21 cellular contexts compared by ENCODE assay signal in the genomic region with DNA sequence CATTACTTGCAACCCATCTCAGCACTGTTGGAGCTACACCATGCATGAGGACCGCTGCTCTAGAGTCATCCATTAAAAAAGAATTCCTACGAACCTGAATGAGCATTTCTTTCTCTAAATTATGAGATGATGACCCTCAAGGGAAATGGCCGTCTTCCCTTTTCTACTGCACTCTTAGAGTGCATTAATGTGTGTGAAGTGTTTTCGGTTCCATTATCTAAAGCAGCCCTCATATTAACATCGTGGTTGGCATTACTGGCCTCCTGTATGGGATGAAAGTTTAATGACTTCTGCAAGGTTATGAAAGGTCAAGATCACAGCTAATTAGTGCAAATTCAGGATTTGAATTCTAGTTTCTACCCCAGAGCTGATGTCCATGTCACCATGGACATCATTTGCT. TPM values are rescaled to one million over a fixed set of nuclear protein-coding genes. Genes with fewer than 3 reads are reported as not detected.
DNase-seq lines count a peak whose midpoint lies in the region; ATAC-seq and TF ChIP-seq lines count a peak whose summit lies in the region.
"Had no signal": no experiment of that assay in that cellular context is flagged by ENCODE, and none has a peak within 500 bp of the region (broad histone marks: within the 10 kb centered on the region; RNA-seq: fewer than 3 reads in every experiment).

No MANE protein-coding gene starts in this region.

- CTCF ChIA-PET in CD4-positive, alpha-beta T cell (lab: Charles Lee), result interaction anchor here (0.8 to 1.3 kb wide), 2 partner anchors 12 to 43 kb away, joined by 3 to 4 read pairs; no protein-coding TSS in a partner anchor
- CTCF ChIA-PET in Panc1 (lab: Charles Lee), result no interaction called here

- in situ Hi-C loops in Panc1 (cut with HindIII; ENCODE audit: low pct_unique_long_range_greater_than_20kb, low sequenced_read_pairs), result no loop called here

- H3K4me1 Mint-ChIP-seq in CD4-positive, alpha-beta T cell (ENCODE audit: low read depth), result peaks cover 99% of the 10 kb centered on the region
- H3K4me1 Mint-ChIP-seq in endothelial cell (ENCODE audit: unreplicated experiment) (peaks cover 63% of the 10 kb centered on the region), glutamatergic neuron (ENCODE audit: low read depth, unreplicated experiment) (no peaks in the 10 kb centered on the region)

- peaks cover 2% of the 10 kb centered on the region for H3K9me3 Mint-ChIP-seq in CD4-positive, alpha-beta T cell
- no peaks in the 10 kb centered on the region for H3K9me3 Mint-ChIP-seq in endothelial cell (ENCODE audit: unreplicated experiment)
- H3K9me3 Mint-ChIP-seq in glutamatergic neuron (ENCODE audit: unreplicated experiment), result no peaks in the 10 kb centered on the region
- H3K9me3 Mint-ChIP-seq: stimulated activated effector memory CD8-positive, alpha-beta T cell treated with anti-CD3 and anti-CD28 coated beads, Interleukin-12 subunit alpha, Interleukin-12 subunit beta, amount 100 ng/mL, for 72 hours had no signal

- H3K9me3 ChIP-seq in CD4-positive, alpha-beta T cell (ENCODE audit: control insufficient read depth, low read length), result no peaks in the 10 kb centered on the region
- H3K9me3 ChIP-seq in Panc1 (ENCODE audit: control insufficient read depth, insufficient read depth, low read depth, low read length), result no peaks in the 10 kb centered on the region
- peaks cover 3% of the 10 kb centered on the region for H3K9me3 ChIP-seq in WERI-Rb-1 (ENCODE audit: severe bottlenecking)
- H3K9me3 ChIP-seq: tibial nerve had no signal

- peak overlapping the region; percentile 96 for H3K27ac Mint-ChIP-seq in CD4-positive, alpha-beta T cell
- no peak overlapping the region for H3K27ac Mint-ChIP-seq in endothelial cell (ENCODE audit: unreplicated experiment)
- H3K27ac Mint-ChIP-seq in glutamatergic neuron (ENCODE audit: unreplicated experiment), result no peak overlapping the region

- no peak overlapping the region for H3K27ac ChIP-seq in CD4-positive, alpha-beta T cell (ENCODE audit: low read depth, low read length)
- peak overlapping the region; percentile 97 for H3K27ac ChIP-seq in Panc1 (ENCODE audit: low read length)
- H3K27ac ChIP-seq in WERI-Rb-1, result no peak overlapping the region

- DNase-seq in CD4-positive, alpha-beta T cell, result no peak
- DNase-seq in DMS79 treated with DMSO at 0.1 percent for 48 hours (lab: John Stamatoyannopoulos, UW), result peak; percentile 95
- DNase-seq in Panc1 (ENCODE audit: low read depth, low spot score), result no peak
- DNase-seq in endothelial cell (ENCODE audit: low spot score), result no peak
- no peak for DNase-seq in glutamatergic neuron
- no peak for DNase-seq in WERI-Rb-1
- DNase-seq: activated CD4-positive, alpha-beta T cell treated with anti-CD3 and anti-CD28 coated beads for 48 hours; activated CD8-positive, alpha-beta memory T cell treated with anti-CD3 and anti-CD28 coated beads, Interleukin-2, amount 50 U/mL, for 4 hours; aorta; cerebellar nuclear complex; COR-L47; foreskin melanocyte; hypothalamus; Kasumi-1; NCI-H2081; small intestine; stimulated activated CD4-positive, alpha-beta T cell treated with anti-CD3 and anti-CD28 coated beads, Interleukin-2, amount 100 ng/mL, for 24 hours; T-helper 1 cell had no signal

- TF ChIP-seq CTCF in CD4-positive, alpha-beta T cell (IDR thresholded peaks at IDR 0.05), result no peak
- TF ChIP-seq CTCF in Panc1 (IDR thresholded peaks at IDR 0.05), result no peak
- no peak for TF ChIP-seq CTCF in endothelial cell (IDR thresholded peaks at IDR 0.05; ENCODE audit: unreplicated experiment)
- TF ChIP-seq CTCF in glutamatergic neuron (IDR thresholded peaks at IDR 0.05; ENCODE audit: partially characterized antibody, unreplicated experiment), result no peak
- TF ChIP-seq CTCF in WERI-Rb-1 (IDR thresholded peaks at IDR 0.05; ENCODE audit: low read depth, low read length), result no peak

- no peak for ATAC-seq in CD4-positive, alpha-beta T cell (ENCODE audit: poor library complexity)
- no peak for ATAC-seq in Panc1
- ATAC-seq in GM21619 (IDR thresholded peaks at IDR 0.05; ENCODE audit: unreplicated experiment), result no peak
- ATAC-seq: stimulated activated effector memory CD8-positive, alpha-beta T cell treated with anti-CD3 and anti-CD28 coated beads, Interleukin-12 subunit alpha, Interleukin-12 subunit beta, amount 100 ng/mL, for 72 hours had no signal

- H3K4me3 ChIP-seq in Panc1 (ENCODE audit: low read depth in 2 of 2, low read length in 2 of 2), result no peak overlapping the region
- H3K4me3 ChIP-seq in WERI-Rb-1 (ENCODE audit: low read depth, low read length), result no peak overlapping the region
- H3K4me3 ChIP-seq: tibial nerve had no signal

- H3K27me3 Mint-ChIP-seq in CD4-positive, alpha-beta T cell, result no peaks in the 10 kb centered on the region
- H3K27me3 Mint-ChIP-seq in endothelial cell (ENCODE audit: unreplicated experiment) (peaks cover 5% of the 10 kb centered on the region), glutamatergic neuron (ENCODE audit: unreplicated experiment) (no peaks in the 10 kb centered on the region)

- POLR2A ChIA-PET in CD4-positive, alpha-beta T cell (lab: Charles Lee), result interaction anchor here (1.0 to 18.0 kb wide), 8 partner anchors 9 to 110 kb away, joined by 3 to 355 read pairs (median 4); partner anchors contain the start of gene CD44
- POLR2A ChIA-PET in Panc1 (lab: Charles Lee), result no interaction called here

- H3K4me1 ChIP-seq in Panc1 (ENCODE audit: control insufficient read depth, insufficient read depth, low read length), result peaks cover 100% of the 10 kb centered on the region

- no TSS peak for BruUV-seq in Panc1 (replicated peaks; lab: Mats Ljungman, UMichigan)

- H3K27me3 ChIP-seq in CD4-positive, alpha-beta T cell (ENCODE audit: control insufficient read depth, insufficient read depth, low read length), result no peaks in the 10 kb centered on the region
- no peaks in the 10 kb centered on the region for H3K27me3 ChIP-seq in Panc1 (ENCODE audit: control insufficient read depth, insufficient read depth, low read length)
- H3K27me3 ChIP-seq in WERI-Rb-1 (ENCODE audit: insufficient read depth, low read depth, severe bottlenecking), result no peaks in the 10 kb centered on the region
- H3K27me3 ChIP-seq: tibial nerve had no signal

- intact Hi-C loops in CD4-positive, alpha-beta T cell (cut with DNase I, micrococcal nuclease), result no loop called here
- intact Hi-C loops in Panc1 (cut with micrococcal nuclease; ENCODE audit: unreplicated experiment), result no loop called here

- peaks cover 100% of the 10 kb centered on the region for H3K36me3 Mint-ChIP-seq in CD4-positive, alpha-beta T cell (ENCODE audit: low read depth)
- H3K36me3 Mint-ChIP-seq in endothelial cell (ENCODE audit: low read depth, unreplicated experiment), result peaks cover 14% of the 10 kb centered on the region
- no peaks in the 10 kb centered on the region for H3K36me3 Mint-ChIP-seq in glutamatergic neuron (ENCODE audit: unreplicated experiment)

- H3K36me3 ChIP-seq in Panc1 (ENCODE audit: control insufficient read depth, insufficient read depth, low read length) (peaks cover 18% of the 10 kb centered on the region), WERI-Rb-1 (no peaks in the 10 kb centered on the region)
- H3K36me3 ChIP-seq: tibial nerve had no signal

- peak overlapping the region; percentile 30 for H3K4me3 Mint-ChIP-seq in CD4-positive, alpha-beta T cell
- peak overlapping the region; percentile 21 for H3K4me3 Mint-ChIP-seq in endothelial cell (ENCODE audit: unreplicated experiment)
- H3K4me3 Mint-ChIP-seq in glutamatergic neuron (ENCODE audit: unreplicated experiment), result no peak overlapping the region
- H3K4me3 Mint-ChIP-seq: stimulated activated effector memory CD8-positive, alpha-beta T cell treated with anti-CD3 and anti-CD28 coated beads, Interleukin-12 subunit alpha, Interleukin-12 subunit beta, amount 100 ng/mL, for 72 hours had no signal

RNA-seq across cellular contexts. Expression of gene CD44, which starts 16.7 kb away (rescaled TPM):
- 1,000 to 10,000 TPM; 1,283 to 1,330 TPM for total RNA-seq in CD4-positive, alpha-beta T cell
- total RNA-seq in Panc1 (2021; ENCODE audit: unreplicated experiment), result 1,819 TPM
- 1,270 TPM for polyA plus RNA-seq in Panc1 (2012; ENCODE audit: insufficient read length)
- total RNA-seq in endothelial cell (ENCODE audit: unreplicated experiment), result 155 TPM
- total RNA-seq in glutamatergic neuron (ENCODE audit: unreplicated experiment), result 0.71 TPM

Comparison
In these comparisons a context has a peak if more than half of its experiments do, and no peak if none do; other contexts are left out.
1. RNA of gene CD44, which starts 16.7 kb away (total RNA-seq): 1,819 TPM in Panc1 (single experiment), 1,283 to 1,330 TPM in CD4-positive, alpha-beta T cell and 155 TPM in endothelial cell (single experiment); 0.71 TPM in glutamatergic neuron (single experiment); every median in the first group is over 10 times any median in the second.